In the genomic region with DNA sequence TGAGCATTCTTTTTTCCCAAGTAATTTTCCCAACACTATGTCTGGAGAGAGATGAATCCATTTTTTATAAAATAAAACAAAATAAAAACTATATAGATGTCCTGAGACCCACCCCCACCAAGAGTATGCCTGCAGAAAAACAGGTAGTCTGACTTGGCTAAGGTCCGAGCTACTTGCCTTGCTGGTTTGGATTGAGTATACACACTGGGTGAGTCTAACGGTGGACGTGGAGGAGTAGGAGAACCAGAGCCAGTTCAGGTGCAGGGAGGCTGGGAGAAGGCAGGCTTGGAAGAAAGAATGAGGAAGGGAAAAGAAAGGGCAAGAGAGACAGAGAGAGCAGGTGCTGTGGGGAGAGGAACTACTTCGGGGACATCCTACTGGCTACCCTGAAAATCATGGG, we compare ENCODE assay signal across 16 cellular contexts. TPM values are rescaled to one million over a fixed set of nuclear protein-coding genes. Genes with fewer than 3 reads are reported as not detected.
DNase-seq lines count a peak whose midpoint lies in the region; TF ChIP-seq lines count a peak whose summit lies in the region.
"Had no signal": no experiment of that assay in that cellular context is flagged by ENCODE, and none has a peak within 500 bp of the region (broad histone marks: within the 10 kb centered on the region; RNA-seq: fewer than 3 reads in every experiment).

No MANE protein-coding gene starts in this region.

- H3K9me3 Mint-ChIP-seq in endodermal cell, result peaks cover 2% of the 10 kb centered on the region
- H3K9me3 Mint-ChIP-seq: CD4-positive, alpha-beta T cell; CD8-positive, alpha-beta T cell had no signal

- H3K36me3 ChIP-seq in HEK293 (ENCODE audit: control insufficient read depth in 2 of 2, insufficient read depth in 1 of 2, low read length in 2 of 2) (no peaks in the 10 kb centered on the region), endodermal cell (ENCODE audit: control insufficient read depth, insufficient read depth, low read length) (no peaks in the 10 kb centered on the region), prostate gland (no peaks in the 10 kb centered on the region)
- H3K36me3 ChIP-seq: BLaER1 treated with 17β-estradiol and CSF1 and Interleukin-3, amounts not matched to agents 10 nM and 100 nM had no signal

- no peak overlapping the region for H3K27ac Mint-ChIP-seq in endodermal cell
- H3K27ac Mint-ChIP-seq: B cell; CD4-positive, alpha-beta T cell; CD8-positive, alpha-beta T cell had no signal

- POLR2A ChIA-PET in HEK293 (lab: Yijun Ruan, JAX), result no interaction called here

- CTCF ChIA-PET in HEK293 (lab: Yijun Ruan, JAX), result interaction anchor here (0.6 to 2.2 kb wide), 3 partner anchors 15 to 452 kb away, joined by 3 to 7 read pairs (median 4); no protein-coding TSS in a partner anchor

- 89 to 100% methylated on average over 4 of the region's 4 CpGs for WGBS in endodermal cell (ENCODE audit: insufficient coverage in 1 of 2, insufficient read length in 1 of 2), 2 experiments
- WGBS in prostate gland, result 57% methylated on average over 4 of the region's 4 CpGs

- H3K4me3 Mint-ChIP-seq in endodermal cell, result no peak overlapping the region
- H3K4me3 Mint-ChIP-seq: B cell; CD4-positive, alpha-beta T cell; CD8-positive, alpha-beta T cell had no signal

- DNase-seq in endodermal cell (peak; percentile 19), prostate gland (ENCODE audit: low spot score) (peak; percentile 64), SIG-M5 (lab: John Stamatoyannopoulos, UW) (no peak), 8988T (no peak)
- DNase-seq: AML-193; Caco-2; Calu3; CD4-positive, alpha-beta T cell; CD8-positive, alpha-beta T cell; DMS79 treated with DMSO at 0.1 percent for 48 hours; GF-D8 had no signal

- H3K9ac ChIP-seq in endodermal cell (ENCODE audit: extremely low read depth, low read length, poor library complexity, severe bottlenecking), result no peak overlapping the region
- H3K9ac ChIP-seq: BLaER1 treated with 17β-estradiol and CSF1 and Interleukin-3, amounts not matched to agents 10 nM and 100 nM had no signal

- no peaks in the 10 kb centered on the region for H3K36me3 Mint-ChIP-seq in endodermal cell (ENCODE audit: low read depth)
- H3K36me3 Mint-ChIP-seq: CD8-positive, alpha-beta T cell had no signal

- H3K4me3 ChIP-seq in HEK293 (ENCODE audit: low read depth, low read length), result no peak overlapping the region
- no peak overlapping the region for H3K4me3 ChIP-seq in endodermal cell (ENCODE audit: low read length)
- H3K4me3 ChIP-seq in prostate gland, result no peak overlapping the region
- H3K4me3 ChIP-seq: A549; BLaER1 treated with 17β-estradiol and CSF1 and Interleukin-3, amounts not matched to agents 10 nM and 100 nM had no signal

- H3K4me1 ChIP-seq in HEK293 (ENCODE audit: control insufficient read depth, insufficient read depth, low read length) (no peaks in the 10 kb centered on the region), endodermal cell (ENCODE audit: control insufficient read depth, insufficient read depth, low read length) (no peaks in the 10 kb centered on the region), prostate gland (replicated peaks) (peaks cover 8% of the 10 kb centered on the region)
- H3K4me1 ChIP-seq: A549; BLaER1 treated with 17β-estradiol and CSF1 and Interleukin-3, amounts not matched to agents 10 nM and 100 nM; Caco-2 had no signal

- no peak for TF ChIP-seq POLR2A in prostate gland (IDR thresholded peaks at IDR 0.05)

- intact Hi-C loops in prostate gland (cut with DNase I), result no loop called here

- peaks cover 19% of the 10 kb centered on the region for H3K4me1 Mint-ChIP-seq in endodermal cell
- H3K4me1 Mint-ChIP-seq: B cell had no signal

- no peaks in the 10 kb centered on the region for H3K27me3 ChIP-seq in endodermal cell (ENCODE audit: control insufficient read depth, insufficient read depth, low read length, poor library complexity, severe bottlenecking)
- H3K27me3 ChIP-seq in prostate gland (replicated peaks; ENCODE audit: insufficient read depth), result no peaks in the 10 kb centered on the region
- H3K27me3 ChIP-seq: BLaER1 treated with 17β-estradiol and CSF1 and Interleukin-3, amounts not matched to agents 10 nM and 100 nM had no signal

- TF ChIP-seq CTCF in HEK293 (tag by site-specific recombination; IDR thresholded peaks at IDR 0.05) (no peak), endodermal cell (conservative IDR thresholded peaks at IDR 0.05) (no peak), prostate gland (IDR thresholded peaks at IDR 0.05) (no peak)

- H3K27ac ChIP-seq in HEK293 (ENCODE audit: extremely low read depth, low read depth, low read length), result no peak overlapping the region
- no peak overlapping the region for H3K27ac ChIP-seq in endodermal cell (ENCODE audit: low read depth, low read length)
- peak overlapping the region in 1 of 2 donors; percentile 81 for H3K27ac ChIP-seq in prostate gland
- H3K27ac ChIP-seq: A549; BLaER1 treated with 17β-estradiol and CSF1 and Interleukin-3, amounts not matched to agents 10 nM and 100 nM; C4-2B had no signal

- no peaks in the 10 kb centered on the region for H3K27me3 Mint-ChIP-seq in endodermal cell (ENCODE audit: insufficient read depth)
- H3K27me3 Mint-ChIP-seq: CD4-positive, alpha-beta T cell had no signal

- H3K9me3 ChIP-seq in HEK293 (ENCODE audit: control insufficient read depth, insufficient read depth, low read depth, low read length) (no peaks in the 10 kb centered on the region), endodermal cell (ENCODE audit: control insufficient read depth, low read length) (no peaks in the 10 kb centered on the region), prostate gland (no peaks in the 10 kb centered on the region)
- H3K9me3 ChIP-seq: A549; BLaER1 treated with 17β-estradiol and CSF1 and Interleukin-3, amounts not matched to agents 10 nM and 100 nM; Caco-2 had no signal

TF ChIP-seq in HEK293, 187 proteins besides CTCF, POLR2A, EP300 and RAD21:
- TF ChIP-seq MYNN (tag by site-specific recombination; IDR thresholded peaks at IDR 0.05; ENCODE audit: borderline replicate concordance) (no peak), ZNF654 (tag by site-specific recombination; IDR thresholded peaks at IDR 0.05; ENCODE audit: low read depth) (no peak), ZNF37A (tag by site-specific recombination; IDR thresholded peaks at IDR 0.05) (no peak), ZNF157 (tag by site-specific recombination; IDR thresholded peaks at IDR 0.05) (no peak), ZNF146 (tag by site-specific recombination; IDR thresholded peaks at IDR 0.05) (0 out of 2 replicates have a peak, but pooled peaks have one; percentile 0)
- TF ChIP-seq, protein P1, sequence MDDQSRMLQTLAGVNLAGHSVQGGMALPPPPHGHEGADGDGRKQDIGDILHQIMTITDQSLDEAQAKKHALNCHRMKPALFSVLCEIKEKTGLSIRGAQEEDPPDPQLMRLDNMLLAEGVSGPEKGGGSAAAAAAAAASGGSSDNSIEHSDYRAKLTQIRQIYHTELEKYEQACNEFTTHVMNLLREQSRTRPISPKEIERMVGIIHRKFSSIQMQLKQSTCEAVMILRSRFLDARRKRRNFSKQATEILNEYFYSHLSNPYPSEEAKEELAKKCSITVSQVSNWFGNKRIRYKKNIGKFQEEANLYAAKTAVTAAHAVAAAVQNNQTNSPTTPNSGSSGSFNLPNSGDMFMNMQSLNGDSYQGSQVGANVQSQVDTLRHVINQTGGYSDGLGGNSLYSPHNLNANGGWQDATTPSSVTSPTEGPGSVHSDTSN (CRISPR knock-in tag; IDR thresholded peaks at IDR 0.05), result no peak

RNA-seq across cellular contexts. Expression of gene AFTPH, which starts 21.3 kb away (rescaled TPM):
- total RNA-seq in endodermal cell (10 to 100 TPM; 13.7 to 21.5 TPM), prostate gland (10 to 100 TPM; 61.3 to 68.1 TPM)
- polyA plus RNA-seq in endodermal cell (2013, experiment 1 of 2), result 20.9 TPM
- polyA plus RNA-seq in endodermal cell (2013, experiment 2 of 2), result 17.0 TPM

RNA-seq across cellular contexts. Expression of gene LGALSL, which starts 48.9 kb away (rescaled TPM):
- total RNA-seq in endodermal cell, result 10 to 100 TPM; 22.5 to 41.7 TPM
- polyA plus RNA-seq in endodermal cell (2013, experiment 1 of 2), result 23.1 TPM
- polyA plus RNA-seq in endodermal cell (2013, experiment 2 of 2), result 23.8 TPM
- 10 to 100 TPM; 12.8 to 36.7 TPM for total RNA-seq in prostate gland

Comparison
In these comparisons a context has a peak if more than half of its experiments do, and no peak if none do; other contexts are left out.
1. DNase-seq: peak in endodermal cell (single experiment) and prostate gland (single experiment); none in SIG-M5 (single experiment) and 8988T (single experiment).